23 cellular contexts compared by ENCODE assay signal in the genomic region with DNA sequence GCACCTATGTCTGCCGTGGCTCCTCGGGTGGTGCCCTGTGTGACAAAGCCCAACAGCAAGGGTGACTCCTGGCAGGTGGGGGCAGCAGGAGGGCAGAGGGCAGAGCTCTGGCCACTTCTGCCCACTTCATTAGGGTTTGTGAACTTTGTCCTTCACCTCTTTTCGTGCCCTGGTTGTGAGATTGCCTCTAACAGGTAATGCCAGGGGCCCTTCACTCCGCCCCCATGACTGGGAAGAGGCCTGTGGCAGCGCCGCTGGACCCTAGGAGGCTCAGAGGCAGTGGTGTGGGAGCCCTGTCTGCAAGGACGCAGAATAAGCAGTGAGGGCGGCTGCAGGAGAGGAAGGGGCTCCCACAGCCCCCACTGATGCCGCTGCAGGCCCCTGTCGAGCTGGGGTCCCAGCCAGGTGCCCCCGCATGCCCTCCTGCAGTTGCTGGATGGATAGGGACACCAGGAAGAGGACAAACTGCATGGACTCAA.
"Had no signal": no experiment of that assay in that cellular context is flagged by ENCODE, and none has a peak within 500 bp of the region (broad histone marks: within the 10 kb centered on the region; RNA-seq: fewer than 3 reads in every experiment).

No MANE protein-coding gene starts in this region.

- H3K4me3 ChIP-seq: breast epithelium, MG63, SJSA1 had no signal

- H3K9me3 ChIP-seq: breast epithelium, MG63, SJSA1 had no signal

- DNase-seq: activated CD4-positive, alpha-beta T cell treated with anti-CD3 and anti-CD28 coated beads for 4 hours; activated CD4-positive, alpha-beta T cell treated with anti-CD3 and anti-CD28 coated beads, Interleukin-2, amount 50 U/mL, for 4 hours; activated CD8-positive, alpha-beta memory T cell treated with anti-CD3 and anti-CD28 coated beads, Interleukin-2, amount 50 U/mL, for 48 hours; activated CD8-positive, alpha-beta T cell treated with anti-CD3 and anti-CD28 coated beads, Interleukin-2, amount 10 ng/mL, durations not matched to agents 7 days and 5 days; activated T-cell treated with anti-CD3 and anti-CD28 coated beads, Interleukin-2, amount 50 U/mL, for 1 hour; MG63; NCI-H1105 treated with DMSO at 0.1 percent for 48 hours; NCI-H146; NCI-H1930; NCI-H2171; NCI-H2227 treated with DMSO at 0.1 percent for 48 hours; NCI-H446 treated with DMSO at 0.1 percent for 48 hours; NCI-H524 treated with DMSO at 0.1 percent for 48 hours; NCI-H82; OCI-M1; SHP77; SW 1271 had no signal

- ATAC-seq: activated CD4-positive, CD25-positive, alpha-beta regulatory T cell treated with anti-CD3 and anti-CD28 coated beads, Interleukin-2, amount 50 U/mL, for 24 hours; activated CD8-positive, alpha-beta T cell treated with anti-CD3 and anti-CD28 coated beads, Interleukin-2, amount 10 ng/mL, durations not matched to agents 7 days and 5 days; Panc1; SK-N-SH treated with all-trans-retinoic acid at 6 μM for 48 hours had no signal

- H3K27ac ChIP-seq: breast epithelium, RWPE1, SJSA1 had no signal

- H3K36me3 ChIP-seq: breast epithelium, MG63 had no signal

- H3K27me3 ChIP-seq: breast epithelium, MG63, SJSA1 had no signal
